Comparison of ENCODE assay signal across 8 cellular contexts in genomic region chr6:127516676-127517273, GRCh38. TPM values are rescaled to one million over a fixed set of nuclear protein-coding genes. Genes with fewer than 3 reads are reported as not detected.
DNase-seq lines count a peak whose midpoint lies in the region; ATAC-seq and TF ChIP-seq lines count a peak whose summit lies in the region.

No MANE protein-coding gene starts in this region.

- peaks cover 29% of the 10 kb centered on the region for H3K4me1 ChIP-seq in CD8-positive, alpha-beta memory T cell (ENCODE audit: insufficient read depth, low read length)
- H3K4me1 ChIP-seq in esophagus squamous epithelium (peaks cover 26 to 43% (median 31%) of the 10 kb centered on the region in 3 donors), tibial artery (peaks cover 0 to 36% (median 22%) of the 10 kb centered on the region in 4 donors)

- TF ChIP-seq CTCF in esophagus squamous epithelium (IDR thresholded peaks at IDR 0.05) (peak; percentile 20 to 68 (median 50)), tibial artery (IDR thresholded peaks at IDR 0.05) (peak; percentile 46 to 57)

- CTCF ChIA-PET in CD8-positive, alpha-beta memory T cell (lab: Charles Lee) = interaction anchor here (1.0 to 3.9 kb wide), 17 partner anchors 10 to 212 kb away, joined by 3 to 28 read pairs (median 5); no protein-coding TSS in a partner anchor

- peaks cover 20% of the 10 kb centered on the region for H3K27me3 ChIP-seq in CD8-positive, alpha-beta memory T cell (ENCODE audit: insufficient read depth, low read length, poor library complexity, severe bottlenecking)
- H3K27me3 ChIP-seq in esophagus squamous epithelium = peaks cover 0 to 82% (median 9%) of the 10 kb centered on the region in 4 donors
- peaks cover 0 to 40% of the 10 kb centered on the region in 2 donors for H3K27me3 ChIP-seq in tibial artery

- H3K27ac Mint-ChIP-seq in CD8-positive, alpha-beta memory T cell = peak overlapping the region; percentile 4 to 98 (median 56)
- H3K27ac Mint-ChIP-seq in naive B cell = no peak overlapping the region

- no peaks in the 10 kb centered on the region for H3K36me3 ChIP-seq in CD8-positive, alpha-beta memory T cell (ENCODE audit: insufficient read depth, low read length)
- H3K36me3 ChIP-seq in esophagus squamous epithelium (no peaks in the 10 kb centered on the region), tibial artery (no peaks in the 10 kb centered on the region)

- peaks cover 31 to 36% of the 10 kb centered on the region in 2 donors for H3K27me3 Mint-ChIP-seq in CD8-positive, alpha-beta memory T cell
- peaks cover 48 to 56% (median 53%) of the 10 kb centered on the region in 3 donors for H3K27me3 Mint-ChIP-seq in naive B cell

- H3K4me3 Mint-ChIP-seq in CD8-positive, alpha-beta memory T cell = peak overlapping the region; percentile 85 to 96 (median 89)
- H3K4me3 Mint-ChIP-seq in naive B cell = peak overlapping the region; percentile 84 to 91 (median 90)

- peaks cover 0 to 3% (median 0%) of the 10 kb centered on the region in 3 donors for H3K36me3 Mint-ChIP-seq in CD8-positive, alpha-beta memory T cell
- H3K36me3 Mint-ChIP-seq in naive B cell = no peaks in the 10 kb centered on the region

- H3K4me1 Mint-ChIP-seq in CD8-positive, alpha-beta memory T cell = peaks cover 27 to 43% (median 33%) of the 10 kb centered on the region in 3 donors
- H3K4me1 Mint-ChIP-seq in naive B cell = peaks cover 22 to 32% (median 30%) of the 10 kb centered on the region in 3 donors

- POLR2A ChIA-PET in CD8-positive, alpha-beta memory T cell (lab: Charles Lee) = interaction anchor here (0.9 kb wide), 1 partner anchor 250 kb away, joined by 6 read pairs; the partner anchor contains the start of gene RNF146

- DNase-seq in CD8-positive, alpha-beta memory T cell = peak in 3 of 5 donors; percentile 11 to 61 (median 18)
- DNase-seq in NCI-H446 treated with DMSO at 0.1 percent for 48 hours (lab: John Stamatoyannopoulos, UW) = peak; percentile 55
- peak; percentile 30 for DNase-seq in activated T-cell treated with anti-CD3 and anti-CD28 coated beads for 1 hour (ENCODE audit: low read depth)
- DNase-seq in esophagus squamous epithelium (lab: John Stamatoyannopoulos, UW) = no peak
- peak; percentile 20 for DNase-seq in naive B cell
- DNase-seq in tibial artery = no peak

- intact Hi-C loops in esophagus squamous epithelium (cut with DNase I) = no loop called here
- intact Hi-C loops in tibial artery (cut with DNase I; ENCODE audit: low total_unique reads) = loop anchor here (5.0 kb wide), 1 partner anchor 49 kb away; no protein-coding TSS in a partner anchor

- WGBS in esophagus squamous epithelium, 2 donors = 12 to 14% methylated on average over 5 of the region's 6 CpGs

- peak overlapping the region; percentile 83 for H3K4me3 ChIP-seq in CD8-positive, alpha-beta memory T cell (ENCODE audit: low read length)
- peak overlapping the region; percentile 43 to 77 (median 60) for H3K4me3 ChIP-seq in esophagus squamous epithelium
- H3K4me3 ChIP-seq in tibial artery = peak overlapping the region; percentile 59 to 65

- no peak for TF ChIP-seq POLR2A in esophagus squamous epithelium (IDR thresholded peaks at IDR 0.05)

- H3K9me3 Mint-ChIP-seq in CD8-positive, alpha-beta memory T cell = peaks cover 0 to 2% (median 0%) of the 10 kb centered on the region in 5 donors
- H3K9me3 Mint-ChIP-seq in naive B cell = peaks cover 0 to 5% (median 0%) of the 10 kb centered on the region in 7 donors

- ATAC-seq in GM19351 (IDR thresholded peaks at IDR 0.05; ENCODE audit: unreplicated experiment) (peak; percentile 67), HG03432 (IDR thresholded peaks at IDR 0.05; ENCODE audit: unreplicated experiment) (peak; percentile 64), naive B cell (ENCODE audit: low read depth in 2 of 2) (peak; percentile 47 to 53)

- H3K27ac ChIP-seq in CD8-positive, alpha-beta memory T cell (ENCODE audit: low read depth, low read length) = no peak overlapping the region
- H3K27ac ChIP-seq in esophagus squamous epithelium (no peak overlapping the region), tibial artery (no peak overlapping the region)

- H3K9me3 ChIP-seq in CD8-positive, alpha-beta memory T cell (ENCODE audit: low read length) = no peaks in the 10 kb centered on the region
- no peaks in the 10 kb centered on the region for H3K9me3 ChIP-seq in esophagus squamous epithelium
- no peaks in the 10 kb centered on the region for H3K9me3 ChIP-seq in tibial artery

RNA-seq across cellular contexts. Expression of gene KIAA0408, which starts 57.6 kb away (rescaled TPM):
- total RNA-seq in CD8-positive, alpha-beta memory T cell = 10 to 100 TPM in 1 of 2 experiments, 1 to 10 TPM in 1; 9.0 to 11.0 TPM
- 0.76 TPM for polyA plus RNA-seq in CD8-positive, alpha-beta memory T cell
- total RNA-seq in esophagus squamous epithelium = 10 to 100 TPM in 1 of 4 donors, 1 to 10 TPM in 1, under 1 TPM in 2; 0.34 to 16.4 (median 2.0) TPM
- polyA plus RNA-seq in naive B cell (ENCODE audit: low read depth in 6 of 6) = not detected

Comparison
In these comparisons a context has a peak if more than half of its experiments do, and no peak if none do; other contexts are left out.
1. DNase-seq: peak in CD8-positive, alpha-beta memory T cell (3 of 5), NCI-H446 treated with DMSO at 0.1 percent for 48 hours (single experiment), activated T-cell treated with anti-CD3 and anti-CD28 coated beads for 1 hour (single experiment) and naive B cell (single experiment); none in esophagus squamous epithelium (single experiment) and tibial artery (0 of 2).
2. H3K27ac Mint-ChIP-seq: peak in CD8-positive, alpha-beta memory T cell (8 of 8); none in naive B cell (0 of 6).
3. Peak in every context shown above with its lines, with median percentiles within 50 percentile points of each other: H3K4me3 ChIP-seq and ATAC-seq.